ENCODE assay signal across 1 cellular context in the genomic region with DNA sequence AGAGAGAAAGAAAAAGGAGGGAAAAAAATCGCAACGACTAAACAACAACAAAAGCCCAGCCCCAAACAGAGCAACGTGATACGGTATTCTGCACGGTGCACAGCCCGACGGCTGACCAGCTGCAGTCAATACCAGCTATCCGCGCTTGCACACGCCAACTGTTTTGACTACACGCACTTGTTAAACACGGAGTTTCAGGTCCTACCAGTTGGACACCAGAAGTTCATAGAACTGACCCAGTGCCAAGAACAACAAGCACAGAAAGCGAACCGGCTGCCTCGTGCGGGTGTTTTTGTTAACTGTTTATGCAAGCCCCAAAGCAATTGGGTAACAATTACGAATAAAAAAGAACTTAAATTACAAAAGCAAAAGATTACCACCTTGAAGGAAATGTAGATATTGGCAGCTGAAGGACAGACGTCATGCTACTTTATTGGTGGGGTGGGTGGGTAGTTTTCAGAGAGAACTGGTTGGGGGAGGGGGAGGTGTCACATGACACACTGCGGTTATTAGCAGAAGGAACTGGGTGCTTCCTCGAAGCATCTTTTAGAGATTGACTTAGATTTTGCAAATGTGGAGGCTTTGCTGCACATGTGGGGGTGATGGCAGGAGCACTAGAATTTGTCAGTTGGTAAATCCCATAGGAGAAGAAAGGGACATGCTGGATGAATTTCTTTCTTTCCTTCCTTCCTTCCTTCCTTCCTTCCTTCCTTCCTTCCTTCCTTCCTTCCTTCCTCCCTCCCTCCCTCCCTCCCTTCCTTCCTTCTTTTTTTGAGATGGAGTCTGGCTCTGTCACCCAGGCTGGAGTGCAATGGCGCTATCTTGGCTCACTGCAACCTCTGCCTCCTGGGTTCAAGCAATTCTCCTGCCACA.
TF ChIP-seq lines count a peak whose summit lies in the region.

No MANE protein-coding gene starts in this region.

TF ChIP-seq in K562, 482 proteins besides CTCF, POLR2A, EP300 and RAD21 (continued from another document):
- TF ChIP-seq EP400 (IDR thresholded peaks at IDR 0.05) (no peak), RBM17 (IDR thresholded peaks at IDR 0.05; ENCODE audit: borderline replicate concordance, low read depth, low read length) (no peak), HMG20B (CRISPR knock-in tag; IDR thresholded peaks at IDR 0.05) (no peak), CBFA2T2 (conservative IDR thresholded peaks at IDR 0.05) (0 out of 2 replicates have a peak, but pooled peaks have one; percentile 6), L3MBTL2 (IDR thresholded peaks at IDR 0.05) (0 out of 2 replicates have a peak, but pooled peaks have one; percentile 31), YY1 (IDR thresholded peaks at IDR 0.05; ENCODE audit: borderline replicate concordance in 1 of 3, control insufficient read depth in 1 of 3, extremely low read depth in 1 of 3, insufficient read depth in 3 of 3, insufficient read length in 1 of 3, insufficient replicate concordance in 2 of 3, low read depth in 1 of 3, low read length in 2 of 3) (no peak), ZNF347 (CRISPR knock-in tag; IDR thresholded peaks at IDR 0.05; ENCODE audit: low read depth) (no peak), ZNF766 (CRISPR knock-in tag; conservative IDR thresholded peaks at IDR 0.05) (no peak), TOE1 (IDR thresholded peaks at IDR 0.05; ENCODE audit: borderline replicate concordance) (peak; percentile 62; the same call in 1 of the 2 replicates), TOE1 (CRISPR knock-in tag; IDR thresholded peaks at IDR 0.05; ENCODE audit: borderline replicate concordance, low read depth) (no peak), CEBPB (tag; IDR thresholded peaks at IDR 0.05) (peak; percentile 34; the same call in 1 of the 2 replicates), PPARD (CRISPR knock-in tag; IDR thresholded peaks at IDR 0.05) (no peak), SIN3B (IDR thresholded peaks at IDR 0.05; ENCODE audit: low read depth) (no peak), ATF1 (CRISPR knock-in tag; IDR thresholded peaks at IDR 0.05) (no peak), ATF1 (tag; IDR thresholded peaks at IDR 0.05) (no peak), JUN (IDR thresholded peaks at IDR 0.05; ENCODE audit: borderline replicate concordance, low read depth, low read length) (no peak), JUN (CRISPR knock-in tag; IDR thresholded peaks at IDR 0.05; ENCODE audit: borderline replicate concordance) (no peak), RNF2 (IDR thresholded peaks at IDR 0.05) (peak; percentile 25; the same call in 1 of the 2 replicates), JUND (IDR thresholded peaks at IDR 0.05; ENCODE audit: borderline replicate concordance, low read depth, low read length) (no peak), JUND (tag; IDR thresholded peaks at IDR 0.05; ENCODE audit: borderline replicate concordance, low read depth, low read length) (no peak), FOXA1 (IDR thresholded peaks at IDR 0.05; ENCODE audit: borderline replicate concordance) (no peak), ZC3H4 (CRISPR knock-in tag; IDR thresholded peaks at IDR 0.05; ENCODE audit: borderline replicate concordance) (no peak), IFI16 (CRISPR knock-in tag; IDR thresholded peaks at IDR 0.05) (no peak), ZNF232 (CRISPR knock-in tag; IDR thresholded peaks at IDR 0.05) (no peak), NFXL1 (CRISPR knock-in tag; IDR thresholded peaks at IDR 0.05) (no peak), CEBPG (CRISPR knock-in tag; IDR thresholded peaks at IDR 0.05) (no peak), CEBPG (tag; conservative IDR thresholded peaks at IDR 0.05 in 1 of 2, IDR thresholded peaks at IDR 0.05 in 1 of 2) (0 out of 4 replicates have a peak, but pooled peaks of 1 of the 2 experiments have one; percentile 11), ZNF75A (CRISPR knock-in tag; IDR thresholded peaks at IDR 0.05) (no peak), ZNF778 (CRISPR knock-in tag; IDR thresholded peaks at IDR 0.05) (no peak), MAZ (CRISPR knock-in tag; conservative IDR thresholded peaks at IDR 0.05 in 1 of 2, IDR thresholded peaks at IDR 0.05 in 1 of 2) (peak in 1 of 2 experiments; percentile 31; a peak in 1 of 4 replicates), RAD51 (IDR thresholded peaks at IDR 0.05; ENCODE audit: borderline replicate concordance, low read depth) (peak; percentile 58), POLR2AphosphoS5 (IDR thresholded peaks at IDR 0.05; ENCODE audit: control insufficient read depth, insufficient read depth, low read depth, low read length) (no peak), NR2C1 (IDR thresholded peaks at IDR 0.05) (no peak), NR2C1 (tag; IDR thresholded peaks at IDR 0.05) (no peak), BACH1 (tag; IDR thresholded peaks at IDR 0.05) (no peak)
- TF ChIP-seq, protein P1, sequence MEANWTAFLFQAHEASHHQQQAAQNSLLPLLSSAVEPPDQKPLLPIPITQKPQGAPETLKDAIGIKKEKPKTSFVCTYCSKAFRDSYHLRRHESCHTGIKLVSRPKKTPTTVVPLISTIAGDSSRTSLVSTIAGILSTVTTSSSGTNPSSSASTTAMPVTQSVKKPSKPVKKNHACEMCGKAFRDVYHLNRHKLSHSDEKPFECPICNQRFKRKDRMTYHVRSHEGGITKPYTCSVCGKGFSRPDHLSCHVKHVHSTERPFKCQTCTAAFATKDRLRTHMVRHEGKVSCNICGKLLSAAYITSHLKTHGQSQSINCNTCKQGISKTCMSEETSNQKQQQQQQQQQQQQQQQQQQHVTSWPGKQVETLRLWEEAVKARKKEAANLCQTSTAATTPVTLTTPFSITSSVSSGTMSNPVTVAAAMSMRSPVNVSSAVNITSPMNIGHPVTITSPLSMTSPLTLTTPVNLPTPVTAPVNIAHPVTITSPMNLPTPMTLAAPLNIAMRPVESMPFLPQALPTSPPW (CRISPR knock-in tag; IDR thresholded peaks at IDR 0.05), result peak; percentile 19; the same call in 1 of the 2 replicates
- TF ChIP-seq, protein P2, sequence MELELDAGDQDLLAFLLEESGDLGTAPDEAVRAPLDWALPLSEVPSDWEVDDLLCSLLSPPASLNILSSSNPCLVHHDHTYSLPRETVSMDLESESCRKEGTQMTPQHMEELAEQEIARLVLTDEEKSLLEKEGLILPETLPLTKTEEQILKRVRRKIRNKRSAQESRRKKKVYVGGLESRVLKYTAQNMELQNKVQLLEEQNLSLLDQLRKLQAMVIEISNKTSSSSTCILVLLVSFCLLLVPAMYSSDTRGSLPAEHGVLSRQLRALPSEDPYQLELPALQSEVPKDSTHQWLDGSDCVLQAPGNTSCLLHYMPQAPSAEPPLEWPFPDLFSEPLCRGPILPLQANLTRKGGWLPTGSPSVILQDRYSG (tag; conservative IDR thresholded peaks at IDR 0.05; ENCODE audit: low read depth), result no peak
- TF ChIP-seq, protein P3, sequence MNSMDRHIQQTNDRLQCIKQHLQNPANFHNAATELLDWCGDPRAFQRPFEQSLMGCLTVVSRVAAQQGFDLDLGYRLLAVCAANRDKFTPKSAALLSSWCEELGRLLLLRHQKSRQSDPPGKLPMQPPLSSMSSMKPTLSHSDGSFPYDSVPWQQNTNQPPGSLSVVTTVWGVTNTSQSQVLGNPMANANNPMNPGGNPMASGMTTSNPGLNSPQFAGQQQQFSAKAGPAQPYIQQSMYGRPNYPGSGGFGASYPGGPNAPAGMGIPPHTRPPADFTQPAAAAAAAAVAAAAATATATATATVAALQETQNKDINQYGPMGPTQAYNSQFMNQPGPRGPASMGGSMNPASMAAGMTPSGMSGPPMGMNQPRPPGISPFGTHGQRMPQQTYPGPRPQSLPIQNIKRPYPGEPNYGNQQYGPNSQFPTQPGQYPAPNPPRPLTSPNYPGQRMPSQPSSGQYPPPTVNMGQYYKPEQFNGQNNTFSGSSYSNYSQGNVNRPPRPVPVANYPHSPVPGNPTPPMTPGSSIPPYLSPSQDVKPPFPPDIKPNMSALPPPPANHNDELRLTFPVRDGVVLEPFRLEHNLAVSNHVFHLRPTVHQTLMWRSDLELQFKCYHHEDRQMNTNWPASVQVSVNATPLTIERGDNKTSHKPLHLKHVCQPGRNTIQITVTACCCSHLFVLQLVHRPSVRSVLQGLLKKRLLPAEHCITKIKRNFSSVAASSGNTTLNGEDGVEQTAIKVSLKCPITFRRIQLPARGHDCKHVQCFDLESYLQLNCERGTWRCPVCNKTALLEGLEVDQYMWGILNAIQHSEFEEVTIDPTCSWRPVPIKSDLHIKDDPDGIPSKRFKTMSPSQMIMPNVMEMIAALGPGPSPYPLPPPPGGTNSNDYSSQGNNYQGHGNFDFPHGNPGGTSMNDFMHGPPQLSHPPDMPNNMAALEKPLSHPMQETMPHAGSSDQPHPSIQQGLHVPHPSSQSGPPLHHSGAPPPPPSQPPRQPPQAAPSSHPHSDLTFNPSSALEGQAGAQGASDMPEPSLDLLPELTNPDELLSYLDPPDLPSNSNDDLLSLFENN (IDR thresholded peaks at IDR 0.05; ENCODE audit: low read depth in 2 of 2, low read length in 2 of 2), result no peak
- TF ChIP-seq, protein P4, sequence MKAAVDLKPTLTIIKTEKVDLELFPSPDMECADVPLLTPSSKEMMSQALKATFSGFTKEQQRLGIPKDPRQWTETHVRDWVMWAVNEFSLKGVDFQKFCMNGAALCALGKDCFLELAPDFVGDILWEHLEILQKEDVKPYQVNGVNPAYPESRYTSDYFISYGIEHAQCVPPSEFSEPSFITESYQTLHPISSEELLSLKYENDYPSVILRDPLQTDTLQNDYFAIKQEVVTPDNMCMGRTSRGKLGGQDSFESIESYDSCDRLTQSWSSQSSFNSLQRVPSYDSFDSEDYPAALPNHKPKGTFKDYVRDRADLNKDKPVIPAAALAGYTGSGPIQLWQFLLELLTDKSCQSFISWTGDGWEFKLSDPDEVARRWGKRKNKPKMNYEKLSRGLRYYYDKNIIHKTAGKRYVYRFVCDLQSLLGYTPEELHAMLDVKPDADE (conservative IDR thresholded peaks at IDR 0.05; ENCODE audit: control insufficient read depth, low read depth, low read length), result no peak
- TF ChIP-seq, protein P5, sequence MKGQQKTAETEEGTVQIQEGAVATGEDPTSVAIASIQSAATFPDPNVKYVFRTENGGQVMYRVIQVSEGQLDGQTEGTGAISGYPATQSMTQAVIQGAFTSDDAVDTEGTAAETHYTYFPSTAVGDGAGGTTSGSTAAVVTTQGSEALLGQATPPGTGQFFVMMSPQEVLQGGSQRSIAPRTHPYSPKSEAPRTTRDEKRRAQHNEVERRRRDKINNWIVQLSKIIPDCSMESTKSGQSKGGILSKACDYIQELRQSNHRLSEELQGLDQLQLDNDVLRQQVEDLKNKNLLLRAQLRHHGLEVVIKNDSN (CRISPR knock-in tag; IDR thresholded peaks at IDR 0.05), result peak; percentile 37; the same call in 1 of the 2 replicates
- TF ChIP-seq, protein P6, sequence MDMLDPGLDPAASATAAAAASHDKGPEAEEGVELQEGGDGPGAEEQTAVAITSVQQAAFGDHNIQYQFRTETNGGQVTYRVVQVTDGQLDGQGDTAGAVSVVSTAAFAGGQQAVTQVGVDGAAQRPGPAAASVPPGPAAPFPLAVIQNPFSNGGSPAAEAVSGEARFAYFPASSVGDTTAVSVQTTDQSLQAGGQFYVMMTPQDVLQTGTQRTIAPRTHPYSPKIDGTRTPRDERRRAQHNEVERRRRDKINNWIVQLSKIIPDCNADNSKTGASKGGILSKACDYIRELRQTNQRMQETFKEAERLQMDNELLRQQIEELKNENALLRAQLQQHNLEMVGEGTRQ (CRISPR knock-in tag; IDR thresholded peaks at IDR 0.05), result peak; percentile 52
- TF ChIP-seq, protein P7, sequence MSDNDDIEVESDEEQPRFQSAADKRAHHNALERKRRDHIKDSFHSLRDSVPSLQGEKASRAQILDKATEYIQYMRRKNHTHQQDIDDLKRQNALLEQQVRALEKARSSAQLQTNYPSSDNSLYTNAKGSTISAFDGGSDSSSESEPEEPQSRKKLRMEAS (CRISPR knock-in tag; IDR thresholded peaks at IDR 0.05), result no peak
TF ChIP-seq in K562: peak in this region for 13.
